In genomic region chr10:65335311-65335710, GRCh38 we compare ENCODE assay signal across 26 cellular contexts.
"Had no signal": no experiment of that assay in that cellular context is flagged by ENCODE, and none has a peak within 500 bp of the region (broad histone marks: within the 10 kb centered on the region; RNA-seq: fewer than 3 reads in every experiment).

No MANE protein-coding gene starts in this region.

- H3K4me1 ChIP-seq: parathyroid adenoma, psoas muscle, right lobe of liver, sigmoid colon, stomach, thyroid gland, tibial nerve, upper lobe of left lung, vagina had no signal

- H2AFZ ChIP-seq: parathyroid adenoma had no signal

- FAIRE-seq: small intestine, urothelium cell line had no signal

- H3K27ac ChIP-seq: neutrophil, parathyroid adenoma, psoas muscle, right lobe of liver, sigmoid colon, stomach, thoracic aorta, thyroid gland, tibial nerve, upper lobe of left lung, vagina had no signal

- H3K36me3 ChIP-seq: neutrophil, right lobe of liver, sigmoid colon, stomach, thoracic aorta, thyroid gland, tibial nerve, upper lobe of left lung, vagina had no signal

- H3K27me3 ChIP-seq: neutrophil, sigmoid colon, stomach, thyroid gland, tibial nerve, upper lobe of left lung, vagina had no signal

- ATAC-seq: natural killer cell treated with Interleukin-12 subunit alpha and Interleukin-12 subunit beta and Interleukin-15 and Interleukin-18, amount 100 ng/mL, for 72 hours; psoas muscle; right cardiac atrium; right lobe of liver; stimulated activated effector memory CD8-positive, alpha-beta T cell treated with anti-CD3 and anti-CD28 coated beads, Interleukin-12 subunit alpha, Interleukin-12 subunit beta, amount 100 ng/mL, for 72 hours; stimulated activated naive B cell treated with anti-CD40 and anti-IgM and Interleukin-4, amounts not matched to agents 10 μg/mL and 1 μg/mL and 100 μg/mL, for 72 hours had no signal

- H3K79me2 ChIP-seq: parathyroid adenoma had no signal

- DNase-seq: nephron progenitor cell; nucleus accumbens; posterior cingulate gyrus; psoas muscle; right cardiac atrium; right lobe of liver; sigmoid colon; small intestine; stimulated activated CD4-positive, alpha-beta T cell treated with anti-CD3 and anti-CD28 coated beads, Interleukin-15, amount 100 ng/mL, for 24 hours; stimulated activated CD4-positive, alpha-beta T cell treated with anti-CD3 and anti-CD28 coated beads, Interleukin-2, amount 100 ng/mL, for 24 hours; stimulated activated CD4-positive, alpha-beta T cell treated with anti-CD3 and anti-CD28 coated beads, Interleukin-2, amount 100 ng/mL, for 48 hours; stimulated activated CD4-positive, alpha-beta T cell treated with anti-CD3 and anti-CD28 coated beads, Interleukin-4, amount 100 ng/mL, for 24 hours; stimulated activated naive B cell treated with anti-CD40 and anti-IgM and Interleukin-4, amounts not matched to agents 10 μg/mL and 1 μg/mL and 100 μg/mL, for 72 hours; stimulated activated naive CD4-positive, alpha-beta T cell treated with Interleukin-2 at 50 U/mL for 16 hours; stomach; thyroid gland; trophoblast cell; upper lobe of left lung had no signal

- H3K9me3 ChIP-seq: neutrophil, psoas muscle, right lobe of liver, sigmoid colon, stomach, thoracic aorta, thyroid gland, tibial nerve, upper lobe of left lung, vagina had no signal

- H3K4me3 ChIP-seq: psoas muscle, right lobe of liver, sigmoid colon, stomach, thoracic aorta, thyroid gland, tibial nerve, upper lobe of left lung, vagina had no signal

- H3K9ac ChIP-seq: parathyroid adenoma had no signal
